ENCODE assay signal across 7 cellular contexts in the genomic region with DNA sequence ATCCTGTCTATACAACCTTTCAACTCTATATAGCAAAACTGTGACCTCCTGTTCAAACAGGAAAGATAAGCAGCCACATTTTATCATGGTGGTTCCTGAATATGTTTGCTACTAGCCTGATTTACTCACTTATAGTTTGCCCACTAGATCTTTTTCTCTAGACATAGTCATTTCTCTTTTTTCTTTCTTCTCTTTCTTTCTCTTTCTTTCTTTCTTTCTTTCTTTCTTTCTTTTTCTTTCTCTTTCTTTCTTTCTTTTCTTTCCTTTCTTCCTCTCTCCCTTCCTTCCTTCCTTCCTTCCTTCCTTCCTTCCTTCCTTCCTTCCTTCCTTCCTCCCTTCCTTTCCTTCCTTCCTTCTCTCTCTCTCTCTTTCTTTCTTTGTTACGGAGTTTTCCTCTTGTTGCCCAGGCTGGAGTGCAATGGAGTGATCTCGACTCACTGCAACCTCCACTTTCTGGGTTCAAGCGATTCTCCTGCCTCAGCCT.
DNase-seq lines count a peak whose midpoint lies in the region; ATAC-seq and TF ChIP-seq lines count a peak whose summit lies in the region.
"Not testable (repeated sequence)": the region's sequence is repeated elsewhere in the genome, so short reads cannot be mapped to it uniquely, and the experiment has no call there.

No MANE protein-coding gene starts in this region.

- not testable (repeated sequence) for H3K9me3 Mint-ChIP-seq in activated T-helper 17 cell treated with anti-CD3 and anti-CD28 coated beads, Interleukin-2, amount 50 U/mL, for 72 hours; endothelial cell (ENCODE audit: unreplicated experiment); nephron progenitor cell

- peak; percentile 9 for ATAC-seq in GM18502 (IDR thresholded peaks at IDR 0.05; ENCODE audit: poor library complexity, unreplicated experiment)
- ATAC-seq in HG02759 (IDR thresholded peaks at IDR 0.05; ENCODE audit: unreplicated experiment) = peak; percentile 1
- peak; percentile 23 for ATAC-seq in activated T-helper 17 cell treated with anti-CD3 and anti-CD28 coated beads, Interleukin-2, amount 50 U/mL, for 72 hours (replicated peaks)

- H3K4me3 ChIP-seq in HL-60 (replicated peaks; ENCODE audit: insufficient read depth, low read length) = not testable (repeated sequence)

- TF ChIP-seq CTCF in HL-60 (IDR thresholded peaks at IDR 0.05; ENCODE audit: insufficient read depth, low read length); endothelial cell (IDR thresholded peaks at IDR 0.05; ENCODE audit: unreplicated experiment); nephron progenitor cell (IDR thresholded peaks at IDR 0.05): not testable (repeated sequence)

- not testable (repeated sequence) for H3K4me3 Mint-ChIP-seq in activated T-helper 17 cell treated with anti-CD3 and anti-CD28 coated beads, Interleukin-2, amount 50 U/mL, for 72 hours; endothelial cell (ENCODE audit: unreplicated experiment); nephron progenitor cell

- not testable (repeated sequence) for DNase-seq in HL-60 (ENCODE audit: low read depth in 1 of 2, low spot score in 1 of 2); endothelial cell (ENCODE audit: low spot score); nephron progenitor cell
- DNase-seq in SKM-1 treated with dmso at 0.1 percent for 144 hours (lab: John Stamatoyannopoulos, UW; ENCODE audit: unreplicated experiment) = peak; percentile 80

- H3K27ac ChIP-seq in HL-60 (replicated peaks) = peak overlapping the region; percentile 74

- H3K27ac Mint-ChIP-seq in activated T-helper 17 cell treated with anti-CD3 and anti-CD28 coated beads, Interleukin-2, amount 50 U/mL, for 72 hours = peak overlapping the region; percentile 56
- H3K27ac Mint-ChIP-seq in endothelial cell (ENCODE audit: unreplicated experiment) (peak overlapping the region; percentile 90), nephron progenitor cell (peak overlapping the region; percentile 59)

- H3K27me3 Mint-ChIP-seq in activated T-helper 17 cell treated with anti-CD3 and anti-CD28 coated beads, Interleukin-2, amount 50 U/mL, for 72 hours; endothelial cell (ENCODE audit: unreplicated experiment); nephron progenitor cell (ENCODE audit: low read depth, poor library complexity): not testable (repeated sequence)

- not testable (repeated sequence) for H3K27me3 ChIP-seq in HL-60 (ENCODE audit: insufficient read depth, poor library complexity, severe bottlenecking)

- H3K4me1 Mint-ChIP-seq in activated T-helper 17 cell treated with anti-CD3 and anti-CD28 coated beads, Interleukin-2, amount 50 U/mL, for 72 hours = not testable (repeated sequence)
- H3K4me1 Mint-ChIP-seq in endothelial cell (ENCODE audit: unreplicated experiment) = peaks cover 59% of the 10 kb centered on the region
- H3K4me1 Mint-ChIP-seq in nephron progenitor cell = peaks cover 41% of the 10 kb centered on the region

- H3K36me3 Mint-ChIP-seq in activated T-helper 17 cell treated with anti-CD3 and anti-CD28 coated beads, Interleukin-2, amount 50 U/mL, for 72 hours (ENCODE audit: low read depth); endothelial cell (ENCODE audit: low read depth, unreplicated experiment); nephron progenitor cell (ENCODE audit: low read depth): not testable (repeated sequence)
